Comparison of ENCODE assay signal across 1 cellular context in genomic region chr17:75666959-75667790, GRCh38.
TF ChIP-seq lines count a peak whose summit lies in the region.

Gene RECQL5, minus strand, starts transcription at chr17:75667154. Its CDS starts 597 bp downstream, at chr17:75666557.
Gene SAP30BP, plus strand, starts transcription at chr17:75667338. Its CDS starts 35 bp downstream, at chr17:75667373.

TF ChIP-seq in HepG2, 621 proteins besides CTCF, POLR2A, EP300 and RAD21 (continued from another document and continues in another):
- TF ChIP-seq BCL3 (CRISPR knock-in tag; IDR thresholded peaks at IDR 0.05), result no peak
- no peak for TF ChIP-seq ZKSCAN1 (IDR thresholded peaks at IDR 0.05; ENCODE audit: low read length)
- no peak for TF ChIP-seq GRHL1 (CRISPR knock-in tag; conservative IDR thresholded peaks at IDR 0.05)
- TF ChIP-seq NFYB (CRISPR knock-in tag; IDR thresholded peaks at IDR 0.05), result peak; percentile 91
- TF ChIP-seq ZNF557 (CRISPR knock-in tag; IDR thresholded peaks at IDR 0.05), result no peak
- no peak for TF ChIP-seq ZNF251 (CRISPR knock-in tag; IDR thresholded peaks at IDR 0.05)
- TF ChIP-seq HOXA9 (CRISPR knock-in tag; IDR thresholded peaks at IDR 0.05; ENCODE audit: borderline replicate concordance), result no peak
- TF ChIP-seq PAXIP1 (CRISPR knock-in tag; conservative IDR thresholded peaks at IDR 0.05), result no peak; the same call in 1 of the 2 replicates
- TF ChIP-seq KLF13 (CRISPR knock-in tag; IDR thresholded peaks at IDR 0.05), result no peak
- no peak for TF ChIP-seq NFIB (CRISPR knock-in tag; IDR thresholded peaks at IDR 0.05; ENCODE audit: borderline replicate concordance)
- TF ChIP-seq MED8 (CRISPR knock-in tag; IDR thresholded peaks at IDR 0.05; ENCODE audit: insufficient replicate concordance), result no peak
- TF ChIP-seq, protein P1, sequence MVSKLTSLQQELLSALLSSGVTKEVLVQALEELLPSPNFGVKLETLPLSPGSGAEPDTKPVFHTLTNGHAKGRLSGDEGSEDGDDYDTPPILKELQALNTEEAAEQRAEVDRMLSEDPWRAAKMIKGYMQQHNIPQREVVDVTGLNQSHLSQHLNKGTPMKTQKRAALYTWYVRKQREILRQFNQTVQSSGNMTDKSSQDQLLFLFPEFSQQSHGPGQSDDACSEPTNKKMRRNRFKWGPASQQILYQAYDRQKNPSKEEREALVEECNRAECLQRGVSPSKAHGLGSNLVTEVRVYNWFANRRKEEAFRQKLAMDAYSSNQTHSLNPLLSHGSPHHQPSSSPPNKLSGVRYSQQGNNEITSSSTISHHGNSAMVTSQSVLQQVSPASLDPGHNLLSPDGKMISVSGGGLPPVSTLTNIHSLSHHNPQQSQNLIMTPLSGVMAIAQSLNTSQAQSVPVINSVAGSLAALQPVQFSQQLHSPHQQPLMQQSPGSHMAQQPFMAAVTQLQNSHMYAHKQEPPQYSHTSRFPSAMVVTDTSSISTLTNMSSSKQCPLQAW (CRISPR knock-in tag; IDR thresholded peaks at IDR 0.05), result peak; percentile 89
- no peak for TF ChIP-seq ZNF512B (CRISPR knock-in tag; IDR thresholded peaks at IDR 0.05; ENCODE audit: borderline replicate concordance)
- TF ChIP-seq TBP (CRISPR knock-in tag; IDR thresholded peaks at IDR 0.05), result no peak
- TF ChIP-seq ZNF230 (CRISPR knock-in tag; IDR thresholded peaks at IDR 0.05), result peak; percentile 46; the same call in 1 of the 2 replicates
- peak; percentile 82; the same call in 1 of the 2 replicates for TF ChIP-seq ZZZ3 (CRISPR knock-in tag; IDR thresholded peaks at IDR 0.05; ENCODE audit: borderline replicate concordance)
- TF ChIP-seq FLYWCH1 (CRISPR knock-in tag; IDR thresholded peaks at IDR 0.05), result no peak
- peak; percentile 99 for TF ChIP-seq GMEB1 (CRISPR knock-in tag; IDR thresholded peaks at IDR 0.05; ENCODE audit: borderline replicate concordance)
- peak; percentile 70; the same call in 1 of the 2 replicates for TF ChIP-seq KDM5B (CRISPR knock-in tag; IDR thresholded peaks at IDR 0.05; ENCODE audit: borderline replicate concordance)
- TF ChIP-seq BORCS8-MEF2B (CRISPR knock-in tag; IDR thresholded peaks at IDR 0.05), result peak; percentile 84
- no peak for TF ChIP-seq PTBP1 (IDR thresholded peaks at IDR 0.05; ENCODE audit: low read depth, low read length, poor library complexity, severe bottlenecking)
- TF ChIP-seq HMGA1 (CRISPR knock-in tag; conservative IDR thresholded peaks at IDR 0.05), result no peak
- TF ChIP-seq GTF3A (CRISPR knock-in tag; conservative IDR thresholded peaks at IDR 0.05), result 0 out of 2 replicates have a peak, but pooled peaks have one; percentile 48
- no peak for TF ChIP-seq NBN (conservative IDR thresholded peaks at IDR 0.05)
- TF ChIP-seq TMF1 (CRISPR knock-in tag; IDR thresholded peaks at IDR 0.05; ENCODE audit: low read depth), result no peak
- no peak for TF ChIP-seq ZBTB37 (CRISPR knock-in tag; IDR thresholded peaks at IDR 0.05)
- no peak for TF ChIP-seq DDIT3 (CRISPR knock-in tag; IDR thresholded peaks at IDR 0.05)
- TF ChIP-seq SPEN (CRISPR knock-in tag; IDR thresholded peaks at IDR 0.05; ENCODE audit: low read depth), result peak; percentile 95
- TF ChIP-seq FOXP4 (CRISPR knock-in tag; IDR thresholded peaks at IDR 0.05), result no peak; the same call in 1 of the 2 replicates
- TF ChIP-seq, protein P2, sequence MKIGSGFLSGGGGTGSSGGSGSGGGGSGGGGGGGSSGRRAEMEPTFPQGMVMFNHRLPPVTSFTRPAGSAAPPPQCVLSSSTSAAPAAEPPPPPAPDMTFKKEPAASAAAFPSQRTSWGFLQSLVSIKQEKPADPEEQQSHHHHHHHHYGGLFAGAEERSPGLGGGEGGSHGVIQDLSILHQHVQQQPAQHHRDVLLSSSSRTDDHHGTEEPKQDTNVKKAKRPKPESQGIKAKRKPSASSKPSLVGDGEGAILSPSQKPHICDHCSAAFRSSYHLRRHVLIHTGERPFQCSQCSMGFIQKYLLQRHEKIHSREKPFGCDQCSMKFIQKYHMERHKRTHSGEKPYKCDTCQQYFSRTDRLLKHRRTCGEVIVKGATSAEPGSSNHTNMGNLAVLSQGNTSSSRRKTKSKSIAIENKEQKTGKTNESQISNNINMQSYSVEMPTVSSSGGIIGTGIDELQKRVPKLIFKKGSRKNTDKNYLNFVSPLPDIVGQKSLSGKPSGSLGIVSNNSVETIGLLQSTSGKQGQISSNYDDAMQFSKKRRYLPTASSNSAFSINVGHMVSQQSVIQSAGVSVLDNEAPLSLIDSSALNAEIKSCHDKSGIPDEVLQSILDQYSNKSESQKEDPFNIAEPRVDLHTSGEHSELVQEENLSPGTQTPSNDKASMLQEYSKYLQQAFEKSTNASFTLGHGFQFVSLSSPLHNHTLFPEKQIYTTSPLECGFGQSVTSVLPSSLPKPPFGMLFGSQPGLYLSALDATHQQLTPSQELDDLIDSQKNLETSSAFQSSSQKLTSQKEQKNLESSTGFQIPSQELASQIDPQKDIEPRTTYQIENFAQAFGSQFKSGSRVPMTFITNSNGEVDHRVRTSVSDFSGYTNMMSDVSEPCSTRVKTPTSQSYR (CRISPR knock-in tag; IDR thresholded peaks at IDR 0.05; ENCODE audit: borderline replicate concordance), result no peak
- no peak for TF ChIP-seq ZFP41 (CRISPR knock-in tag; IDR thresholded peaks at IDR 0.05; ENCODE audit: borderline replicate concordance)
- TF ChIP-seq ZBTB20 (CRISPR knock-in tag; IDR thresholded peaks at IDR 0.05; ENCODE audit: borderline replicate concordance, low read depth), result peak; percentile 78
- TF ChIP-seq MYNN (CRISPR knock-in tag; IDR thresholded peaks at IDR 0.05; ENCODE audit: low read depth), result no peak
- no peak for TF ChIP-seq CHCHD3 (CRISPR knock-in tag; IDR thresholded peaks at IDR 0.05)
